8 cellular contexts compared by ENCODE assay signal in the genomic region with DNA sequence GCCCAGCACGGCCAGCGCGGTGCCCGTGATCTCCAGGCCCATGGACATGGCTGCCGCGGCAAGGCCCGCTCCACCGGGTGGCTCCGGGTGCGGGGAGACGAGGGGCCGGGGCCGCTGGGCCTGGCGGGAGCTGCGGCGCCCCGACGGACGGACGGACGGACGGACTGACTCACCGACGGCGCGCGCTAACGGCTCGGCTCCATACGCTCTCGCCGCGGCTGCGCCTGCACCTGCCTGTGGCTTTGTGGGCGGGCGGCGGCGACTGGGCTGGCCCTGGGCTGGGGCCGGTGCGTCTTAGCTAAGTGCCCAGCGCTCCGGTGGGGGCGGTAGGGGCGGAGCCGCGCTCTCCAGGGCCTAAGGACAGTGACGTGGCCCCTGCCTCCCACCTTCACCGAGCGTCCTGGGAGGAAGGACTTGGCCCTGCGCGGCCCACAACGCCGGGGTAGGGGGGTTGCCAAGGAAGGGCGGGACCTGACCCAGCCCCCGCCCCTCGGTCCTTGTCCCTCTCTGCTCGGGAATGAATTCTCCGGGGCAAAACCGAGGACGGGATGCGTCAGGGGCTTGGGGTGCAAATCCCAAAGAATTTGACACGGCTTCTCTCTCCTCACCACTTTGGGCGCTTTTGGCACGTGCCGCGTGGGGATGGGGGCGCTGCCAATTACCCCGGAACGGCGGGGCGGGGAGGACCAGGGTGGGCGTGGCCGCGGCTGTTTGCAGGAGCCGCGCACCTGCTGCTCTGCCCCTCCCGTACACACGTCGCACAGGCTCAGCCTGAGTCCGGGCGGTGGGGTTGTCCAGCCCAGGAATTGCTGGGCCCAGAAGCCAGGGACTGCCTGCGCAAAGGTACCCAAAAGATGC. TPM values are rescaled to one million over a fixed set of nuclear protein-coding genes. Genes with fewer than 3 reads are reported as not detected.
A peak's percentile ranks its signal among the peaks of the same experiment; 100 is the strongest.
DNase-seq lines count a peak whose midpoint lies in the region; ATAC-seq and TF ChIP-seq lines count a peak whose summit lies in the region.

A gene with protein sequence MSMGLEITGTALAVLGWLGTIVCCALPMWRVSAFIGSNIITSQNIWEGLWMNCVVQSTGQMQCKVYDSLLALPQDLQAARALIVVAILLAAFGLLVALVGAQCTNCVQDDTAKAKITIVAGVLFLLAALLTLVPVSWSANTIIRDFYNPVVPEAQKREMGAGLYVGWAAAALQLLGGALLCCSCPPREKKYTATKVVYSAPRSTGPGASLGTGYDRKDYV (minus strand): TSS at position 269 of the 858 bp plus-strand sequence. CDS start 221 bp downstream, at position 48.

- 1% methylated on average over 58 to 82 of the region's 82 CpGs for WGBS in psoas muscle, 3 donors

- H3K27me3 Mint-ChIP-seq in T-helper 2 cell treated with Interferon-gamma antibody and Interleukin-4, amounts not matched to agents 5 μg/mL and 100 μg/mL, for 36 hours (ENCODE audit: low read depth) = peaks cover 31% of the 10 kb centered on the region

- TF ChIP-seq CTCF in psoas muscle (IDR thresholded peaks at IDR 0.05) = no peak

- H3K4me3 ChIP-seq in psoas muscle = peak within 1 kb of the TSS; percentile 44

- no peaks in the 10 kb centered on the region for H3K4me1 ChIP-seq in psoas muscle

- ATAC-seq in psoas muscle = peak; percentile 45 to 59 (median 54)
- ATAC-seq in HG03442 (IDR thresholded peaks at IDR 0.05; ENCODE audit: unreplicated experiment) = no peak

- peaks cover 0 to 53% (median 34%) of the 10 kb centered on the region in 3 donors for H3K27me3 ChIP-seq in psoas muscle (ENCODE audit: insufficient read depth in 3 of 3, low read length in 2 of 3)

- H3K27ac Mint-ChIP-seq in T-helper 2 cell treated with Interferon-gamma antibody and Interleukin-4, amounts not matched to agents 5 μg/mL and 100 μg/mL, for 36 hours = no peak within 1 kb of the TSS

- intact Hi-C loops in psoas muscle (cut with DNase I) (no loop called here), head of caudate nucleus (cut with DNase I) (no loop called here)

- no peaks in the 10 kb centered on the region for H3K4me1 Mint-ChIP-seq in T-helper 2 cell treated with Interferon-gamma antibody and Interleukin-4, amounts not matched to agents 5 μg/mL and 100 μg/mL, for 36 hours (ENCODE audit: low read depth)

- no peak within 1 kb of the TSS for H3K4me3 Mint-ChIP-seq in T-helper 2 cell treated with Interferon-gamma antibody and Interleukin-4, amounts not matched to agents 5 μg/mL and 100 μg/mL, for 36 hours

- H3K9me3 Mint-ChIP-seq in T-helper 2 cell treated with Interferon-gamma antibody and Interleukin-4, amounts not matched to agents 5 μg/mL and 100 μg/mL, for 36 hours = no peaks in the 10 kb centered on the region

- peak; percentile 98 for DNase-seq in COLO668 (lab: John Stamatoyannopoulos, UW; ENCODE audit: unreplicated experiment)
- peak; percentile 94 for DNase-seq in NCI-H1092 (lab: John Stamatoyannopoulos, UW)
- DNase-seq in T-helper 2 cell treated with Interferon-gamma antibody and Interleukin-4, amounts not matched to agents 5 μg/mL and 100 μg/mL, for 36 hours (ENCODE audit: low spot score) = peak; percentile 5
- peak; percentile 26 for DNase-seq in germinal center (ENCODE audit: low spot score)
- peak in 1 of 2 donors; percentile 48 for DNase-seq in psoas muscle
- DNase-seq in NK-92 treated with Interleukin-12 subunit alpha and Interleukin-12 subunit beta, amount 100 ng/mL, for 24 hours (lab: John Stamatoyannopoulos, UW) = no peak
- DNase-seq in head of caudate nucleus = no peak

- H3K36me3 ChIP-seq in psoas muscle (ENCODE audit: insufficient read depth in 1 of 2, low read depth in 1 of 2) = no peaks in the 10 kb centered on the region

- H3K9me3 ChIP-seq in psoas muscle = no peaks in the 10 kb centered on the region

- H3K27ac ChIP-seq in psoas muscle = no peak within 1 kb of the TSS

- no peaks in the 10 kb centered on the region for H3K36me3 Mint-ChIP-seq in T-helper 2 cell treated with Interferon-gamma antibody and Interleukin-4, amounts not matched to agents 5 μg/mL and 100 μg/mL, for 36 hours (ENCODE audit: low read depth)

RNA-seq across cellular contexts. Expression of the gene that starts here (rescaled TPM):
- total RNA-seq in psoas muscle = under 1 TPM in 1 of 4 donors, not detected in 3; 0.17 TPM
- under 1 TPM in 2 of 3 donors, not detected in 1; 0.04 to 0.16 TPM for polyA plus RNA-seq in psoas muscle

Comparison
In these comparisons a context has a peak if more than half of its experiments do, and no peak if none do; other contexts are left out.
1. Peak in ATAC-seq and H3K4me3 ChIP-seq in psoas muscle; RNA of the gene not detected or under 1 TPM.
2. DNase-seq: peak in COLO668 (single experiment), NCI-H1092 (single experiment), T-helper 2 cell treated with Interferon-gamma antibody and Interleukin-4, amounts not matched to agents 5 μg/mL and 100 μg/mL, for 36 hours (single experiment) and germinal center (single experiment); none in NK-92 treated with Interleukin-12 subunit alpha and Interleukin-12 subunit beta, amount 100 ng/mL, for 24 hours (single experiment) and head of caudate nucleus (0 of 42).